ENCODE assay signal across 25 cellular contexts in the genomic region with DNA sequence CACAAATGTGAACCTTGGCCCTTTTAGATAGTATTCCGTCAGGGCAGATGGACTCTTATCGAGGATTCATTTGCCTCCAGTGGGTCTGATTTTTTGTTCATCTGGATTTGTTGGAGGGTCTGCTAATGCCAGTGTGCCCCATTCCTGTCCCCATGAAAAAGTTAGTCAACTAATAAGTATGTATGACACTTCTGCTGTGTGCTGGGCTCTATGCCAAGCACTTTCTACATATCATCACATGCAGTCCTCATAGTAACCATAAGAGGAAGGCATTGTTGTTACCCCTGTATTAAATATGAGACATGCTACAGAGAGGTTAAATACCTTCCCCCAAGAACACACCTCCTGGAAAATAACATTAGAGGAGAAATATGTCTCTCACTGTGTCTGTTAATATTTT. TPM values are rescaled to one million over a fixed set of nuclear protein-coding genes. Genes with fewer than 3 reads are reported as not detected.
A peak's percentile ranks its signal among the peaks of the same experiment; 100 is the strongest.
DNase-seq lines count a peak whose midpoint lies in the region; ATAC-seq and TF ChIP-seq lines count a peak whose summit lies in the region.
"Had no signal": no experiment of that assay in that cellular context is flagged by ENCODE, and none has a peak within 500 bp of the region (broad histone marks: within the 10 kb centered on the region; RNA-seq: fewer than 3 reads in every experiment).

No MANE protein-coding gene starts in this region.

- DNase-seq in GM23248: peak; percentile 66
- DNase-seq in brain microvascular endothelial cell: peak; percentile 6
- DNase-seq in fibroblast of pulmonary artery (ENCODE audit: low read depth): peak; percentile 35
- no peak for DNase-seq in osteocyte (ENCODE audit: extremely low spot score, unreplicated experiment)
- DNase-seq in type B pancreatic cell (ENCODE audit: extremely low spot score, unreplicated experiment): no peak
- DNase-seq in adrenal gland: no peak
- DNase-seq in nephron progenitor cell: no peak
- DNase-seq: activated CD4-positive, alpha-beta T cell treated with anti-CD3 and anti-CD28 coated beads, Interleukin-2, amount 50 U/mL, for 48 hours; activated effector memory CD4-positive, alpha-beta T cell treated with Interleukin-2 at 50 U/mL for 16 hours; activated naive CD8-positive, alpha-beta T cell treated with anti-CD3 and anti-CD28 coated beads, Interleukin-2, amount 10 ng/mL, durations not matched to agents 7 days and 5 days; kidney glomerular epithelial cell; naive thymus-derived CD8-positive, alpha-beta T cell; NCI-H1694; NCI-H69; pancreas; stomach; upper lobe of left lung had no signal

- H3K4me2 ChIP-seq in GM23248 (ENCODE audit: unreplicated experiment): no peak overlapping the region

- peaks cover 19% of the 10 kb centered on the region for H3K36me3 ChIP-seq in GM23248 (ENCODE audit: low read depth)
- H3K36me3 ChIP-seq in brain microvascular endothelial cell (replicated peaks): no peaks in the 10 kb centered on the region
- peaks cover 0 to 6% of the 10 kb centered on the region in 2 donors for H3K36me3 ChIP-seq in adrenal gland (replicated peaks in 1 of 2)
- H3K36me3 ChIP-seq: right atrium auricular region had no signal

- H2AFZ ChIP-seq in GM23248: no peak overlapping the region

- no peaks in the 10 kb centered on the region for H3K9me2 ChIP-seq in GM23248 (ENCODE audit: insufficient read depth)

- TF ChIP-seq POLR2A in adrenal gland (IDR thresholded peaks at IDR 0.05): no peak

- in situ Hi-C loops in GM23248 (cut with MboI) (no loop called here), brain microvascular endothelial cell (cut with HindIII; ENCODE audit: low pct_ligation_motif_present, low sequenced_read_pairs) (no loop called here)

- peak overlapping the region; percentile 16 for H3K27ac Mint-ChIP-seq in osteocyte (ENCODE audit: unreplicated experiment)
- no peak overlapping the region for H3K27ac Mint-ChIP-seq in type B pancreatic cell
- no peak overlapping the region for H3K27ac Mint-ChIP-seq in nephron progenitor cell
- H3K27ac Mint-ChIP-seq: activated naive CD8-positive, alpha-beta T cell treated with anti-CD3 and anti-CD28 coated beads, Interleukin-2, amount 10 ng/mL, durations not matched to agents 7 days and 5 days; memory B cell; naive thymus-derived CD8-positive, alpha-beta T cell; WTC11 had no signal

- no peak for ATAC-seq in HG03469 (IDR thresholded peaks at IDR 0.05; ENCODE audit: unreplicated experiment)
- ATAC-seq: naive thymus-derived CD8-positive, alpha-beta T cell; pancreas; WTC11 had no signal

- peaks cover 33% of the 10 kb centered on the region for H3K4me1 ChIP-seq in GM23248 (ENCODE audit: insufficient read depth)
- H3K4me1 ChIP-seq in adrenal gland (replicated peaks in 1 of 2): no peaks in the 10 kb centered on the region
- H3K4me1 ChIP-seq: pancreas, right atrium auricular region, stomach, upper lobe of left lung had no signal

- no peak overlapping the region for H3K4me3 Mint-ChIP-seq in osteocyte (ENCODE audit: unreplicated experiment)
- H3K4me3 Mint-ChIP-seq in type B pancreatic cell: no peak overlapping the region
- H3K4me3 Mint-ChIP-seq in nephron progenitor cell: no peak overlapping the region
- H3K4me3 Mint-ChIP-seq: activated naive CD8-positive, alpha-beta T cell treated with anti-CD3 and anti-CD28 coated beads, Interleukin-2, amount 10 ng/mL, durations not matched to agents 7 days and 5 days; memory B cell; naive thymus-derived CD8-positive, alpha-beta T cell; WTC11 had no signal

- 75 to 81% methylated on average over 2 of the region's 2 CpGs for WGBS in GM23248 (ENCODE audit: low coverage in 1 of 2, low lambda C conversion rate in 2 of 2, missing lambda C conversion rate in 2 of 2), 2 experiments
- WGBS in adrenal gland, 4 donors: 90 to 100% (median 92%) methylated on average over 2 of the region's 2 CpGs

- no peaks in the 10 kb centered on the region for H4K20me1 ChIP-seq in GM23248 (ENCODE audit: insufficient read depth)

- H3K9me3 Mint-ChIP-seq in osteocyte (ENCODE audit: unreplicated experiment): peaks cover 4% of the 10 kb centered on the region
- H3K9me3 Mint-ChIP-seq in type B pancreatic cell: no peaks in the 10 kb centered on the region
- H3K9me3 Mint-ChIP-seq in nephron progenitor cell: peaks cover 5% of the 10 kb centered on the region
- H3K9me3 Mint-ChIP-seq: memory B cell had no signal

- H3K4me3 ChIP-seq in GM23248 (no peak overlapping the region), brain microvascular endothelial cell (ENCODE audit: low read depth, low read length) (no peak overlapping the region), fibroblast of pulmonary artery (replicated peaks; ENCODE audit: low read depth, low read length) (no peak overlapping the region), adrenal gland (no peak overlapping the region)
- H3K4me3 ChIP-seq: pancreas, right atrium auricular region, stomach, upper lobe of left lung had no signal

- H3K27me3 ChIP-seq in GM23248 (replicated peaks; ENCODE audit: insufficient read depth) (no peaks in the 10 kb centered on the region), brain microvascular endothelial cell (replicated peaks) (no peaks in the 10 kb centered on the region), adrenal gland (no peaks in the 10 kb centered on the region)
- H3K27me3 ChIP-seq: pancreas, right atrium auricular region, stomach, upper lobe of left lung had no signal

- H3K4me1 Mint-ChIP-seq in osteocyte (ENCODE audit: unreplicated experiment): peaks cover 21% of the 10 kb centered on the region
- no peaks in the 10 kb centered on the region for H3K4me1 Mint-ChIP-seq in type B pancreatic cell (ENCODE audit: unreplicated experiment)
- peaks cover 4% of the 10 kb centered on the region for H3K4me1 Mint-ChIP-seq in nephron progenitor cell
- H3K4me1 Mint-ChIP-seq: activated naive CD8-positive, alpha-beta T cell treated with anti-CD3 and anti-CD28 coated beads, Interleukin-2, amount 10 ng/mL, durations not matched to agents 7 days and 5 days; memory B cell; WTC11 had no signal

- no peaks in the 10 kb centered on the region for H3K9me3 ChIP-seq in GM23248 (ENCODE audit: low read depth)
- no peaks in the 10 kb centered on the region for H3K9me3 ChIP-seq in adrenal gland (replicated peaks in 1 of 3)
- H3K9me3 ChIP-seq: pancreas, right atrium auricular region, stomach, upper lobe of left lung had no signal

- H3K27me3 Mint-ChIP-seq in osteocyte (ENCODE audit: unreplicated experiment) (no peaks in the 10 kb centered on the region), type B pancreatic cell (no peaks in the 10 kb centered on the region), nephron progenitor cell (ENCODE audit: low read depth, poor library complexity) (no peaks in the 10 kb centered on the region)
- H3K27me3 Mint-ChIP-seq: memory B cell had no signal

- H3K79me2 ChIP-seq in GM23248 (ENCODE audit: insufficient read depth): no peaks in the 10 kb centered on the region

- no peak for TF ChIP-seq CTCF in brain microvascular endothelial cell (IDR thresholded peaks at IDR 0.05; ENCODE audit: low read depth, low read length, missing control alignments)
- no peak for TF ChIP-seq CTCF in fibroblast of pulmonary artery (IDR thresholded peaks at IDR 0.05; ENCODE audit: low read length, missing control alignments)
- TF ChIP-seq CTCF in osteocyte (IDR thresholded peaks at IDR 0.05): no peak
- TF ChIP-seq CTCF in type B pancreatic cell (conservative IDR thresholded peaks at IDR 0.05): no peak
- TF ChIP-seq CTCF in adrenal gland (IDR thresholded peaks at IDR 0.05): no peak
- no peak for TF ChIP-seq CTCF in nephron progenitor cell (IDR thresholded peaks at IDR 0.05)

- peaks cover 53% of the 10 kb centered on the region for H3F3A ChIP-seq in GM23248 (ENCODE audit: insufficient read depth)

- H3K27ac ChIP-seq in GM23248 (0 out of 2 replicates have a peak overlapping the region, but pooled peaks have one; percentile 15), brain microvascular endothelial cell (no peak overlapping the region), adrenal gland (no peak overlapping the region)
- H3K27ac ChIP-seq: C4-2B, pancreas, right atrium auricular region, stomach, upper lobe of left lung had no signal

- intact Hi-C loops in adrenal gland (cut with DNase I): no loop called here

- H3K9ac ChIP-seq in GM23248: no peak overlapping the region

- H3K36me3 Mint-ChIP-seq in osteocyte (ENCODE audit: unreplicated experiment): peaks cover 14% of the 10 kb centered on the region
- peaks cover 13% of the 10 kb centered on the region for H3K36me3 Mint-ChIP-seq in type B pancreatic cell
- H3K36me3 Mint-ChIP-seq in nephron progenitor cell (ENCODE audit: low read depth): peaks cover 19% of the 10 kb centered on the region

RNA-seq across cellular contexts. Expression of gene MAB21L3, which starts 46.6 kb away (rescaled TPM):
- 2.7 TPM in 1 of 2 replicates, not detected in the other for total RNA-seq in GM23248 (2014; rRNA removed; shearing (Covaris generic))
- polyA plus RNA-seq in GM23248 (2016; fragmentation: Nextera tagmentation; extraction: Ambion mirVana) (0.08 TPM in 1 of 2 replicates, not detected in the other), adrenal gland (under 1 TPM in 2 of 3 donors, not detected in 1; 0.03 to 0.37 TPM)
- total RNA-seq in osteocyte (not detected in 2 replicates), type B pancreatic cell (ENCODE audit: low replicate concordance) (0.40 TPM in 1 of 2 replicates, not detected in the other), adrenal gland (under 1 TPM in 1 of 8 donors, not detected in 7; 0.39 TPM)
- total RNA-seq: activated naive CD8-positive, alpha-beta T cell treated with anti-CD3 and anti-CD28 coated beads, Interleukin-2, amount 10 ng/mL, durations not matched to agents 7 days and 5 days; glomerular endothelial cell; H1; naive thymus-derived CD8-positive, alpha-beta T cell; right atrium auricular region; WTC11 had no signal
- polyA plus RNA-seq: AG04450; H1; naive thymus-derived CD8-positive, alpha-beta T cell; pancreas had no signal

Comparison
In these comparisons a context has a peak if more than half of its experiments do, and no peak if none do; other contexts are left out.
1. DNase-seq: peak in GM23248 (single experiment), brain microvascular endothelial cell (single experiment) and fibroblast of pulmonary artery (single experiment); none in osteocyte (single experiment), type B pancreatic cell (single experiment), adrenal gland (0 of 7) and nephron progenitor cell (single experiment).